28 cellular contexts compared by ENCODE assay signal in genomic region chr4:159197885-159198269, GRCh38.
DNase-seq lines count a peak whose midpoint lies in the region; ATAC-seq and TF ChIP-seq lines count a peak whose summit lies in the region.
"Had no signal": no experiment of that assay in that cellular context is flagged by ENCODE, and none has a peak within 500 bp of the region (broad histone marks: within the 10 kb centered on the region; RNA-seq: fewer than 3 reads in every experiment).

No MANE protein-coding gene starts in this region.

- H3K9ac ChIP-seq in iPS-20b (ENCODE audit: low read depth, low read length): peak overlapping the region; percentile 14; the same call in 1 of the 2 replicates

- H3K36me3 ChIP-seq in iPS-20b (ENCODE audit: insufficient read depth, low read depth, low read length) (no peaks in the 10 kb centered on the region), thoracic aorta (no peaks in the 10 kb centered on the region)
- H3K36me3 ChIP-seq: left lung had no signal

- no peaks in the 10 kb centered on the region for H3K27me3 Mint-ChIP-seq in activated CD4-positive, alpha-beta T cell treated with anti-CD3 and anti-CD28 coated beads for 36 hours
- H3K27me3 Mint-ChIP-seq in chondrocyte (ENCODE audit: low read depth): no peaks in the 10 kb centered on the region
- no peaks in the 10 kb centered on the region for H3K27me3 Mint-ChIP-seq in activated CD8-positive, alpha-beta T cell treated with anti-CD3 and anti-CD28 coated beads, Interleukin-2, amount 10 ng/mL, durations not matched to agents 7 days and 5 days (ENCODE audit: low read depth)
- H3K27me3 Mint-ChIP-seq: natural killer cell treated with Interleukin-12 subunit alpha and Interleukin-12 subunit beta and Interleukin-15 and Interleukin-18, amount 100 ng/mL, for 72 hours had no signal

- DNase-seq in activated CD4-positive, alpha-beta T cell treated with anti-CD3 and anti-CD28 coated beads for 36 hours: no peak
- DNase-seq in activated CD4-positive, alpha-beta T cell treated with anti-CD3 and anti-CD28 coated beads, Interleukin-2, amount 50 U/mL, for 4 hours: no peak
- no peak for DNase-seq in chondrocyte (ENCODE audit: low spot score)
- DNase-seq in thoracic aorta (ENCODE audit: low spot score): no peak
- DNase-seq in activated CD8-positive, alpha-beta T cell treated with anti-CD3 and anti-CD28 coated beads, Interleukin-2, amount 10 ng/mL, durations not matched to agents 7 days and 5 days: no peak
- DNase-seq in GOT3 (lab: John Stamatoyannopoulos, UW): no peak
- DNase-seq: activated naive CD4-positive, alpha-beta T cell; activated T-cell treated with anti-CD3 and anti-CD28 coated beads, Interleukin-2, amount 50 U/mL, for 4 hours; CD8-positive, alpha-beta T cell; cortex of kidney; DMS79; HFFc6; immature natural killer cell; Kasumi-1; left lung; NCI-H1092; NCI-H1930; NCI-H226; NCI-H774; small intestine; stimulated activated CD4-positive, alpha-beta T cell treated with anti-CD3 and anti-CD28 coated beads, Interleukin-2, amount 100 ng/mL, for 24 hours; T-helper 9 cell had no signal

- no peak overlapping the region for H3K4me3 Mint-ChIP-seq in activated CD4-positive, alpha-beta T cell treated with anti-CD3 and anti-CD28 coated beads for 36 hours
- no peak overlapping the region for H3K4me3 Mint-ChIP-seq in chondrocyte (ENCODE audit: unreplicated experiment)
- H3K4me3 Mint-ChIP-seq in activated CD8-positive, alpha-beta T cell treated with anti-CD3 and anti-CD28 coated beads, Interleukin-2, amount 10 ng/mL, durations not matched to agents 7 days and 5 days: no peak overlapping the region
- H3K4me3 Mint-ChIP-seq: activated T-cell treated with anti-CD3 and anti-CD28 coated beads, Interleukin-2, amount 50 U/mL, for 4 hours; CD8-positive, alpha-beta T cell; HFFc6; immature natural killer cell; natural killer cell treated with Interleukin-12 subunit alpha and Interleukin-12 subunit beta and Interleukin-15 and Interleukin-18, amount 100 ng/mL, for 72 hours; stimulated activated effector memory CD8-positive, alpha-beta T cell treated with anti-CD3 and anti-CD28 coated beads, Interleukin-12 subunit alpha, Interleukin-12 subunit beta, amount 100 ng/mL, for 72 hours had no signal

- TF ChIP-seq CTCF in chondrocyte (IDR thresholded peaks at IDR 0.05) (no peak), thoracic aorta (IDR thresholded peaks at IDR 0.05) (no peak)

- H3K27ac ChIP-seq in iPS-20b (ENCODE audit: low read length): no peak overlapping the region
- H3K27ac ChIP-seq in thoracic aorta: peak overlapping the region; percentile 4 to 42
- H3K27ac ChIP-seq: 22Rv1, left lung had no signal

- peaks cover 4% of the 10 kb centered on the region; the same call in 1 of the 2 replicates for H3K4me1 ChIP-seq in iPS-20b (ENCODE audit: insufficient read depth, low read length)
- H3K4me1 ChIP-seq in thoracic aorta (ENCODE audit: control insufficient read depth in 1 of 2, low read depth in 2 of 2): peaks cover 12 to 32% of the 10 kb centered on the region in 2 donors

- intact Hi-C loops in activated CD4-positive, alpha-beta T cell treated with anti-CD3 and anti-CD28 coated beads for 36 hours (cut with DNase I, micrococcal nuclease): no loop called here

- no peaks in the 10 kb centered on the region for H3K9me3 ChIP-seq in iPS-20b (ENCODE audit: insufficient read depth, low read depth, low read length)
- H3K9me3 ChIP-seq in thoracic aorta: no peaks in the 10 kb centered on the region
- H3K9me3 ChIP-seq: left lung had no signal

- H3K4me3 ChIP-seq in iPS-20b (ENCODE audit: low read length) (no peak overlapping the region), thoracic aorta (peak overlapping the region; percentile 29)
- H3K4me3 ChIP-seq: GM12878, left lung had no signal

- no peak for ATAC-seq in activated CD4-positive, alpha-beta T cell treated with anti-CD3 and anti-CD28 coated beads for 36 hours
- no peak for ATAC-seq in thoracic aorta (ENCODE audit: insufficient number of reproducible peaks, low FRiP score, low read depth)
- no peak for ATAC-seq in activated CD8-positive, alpha-beta T cell treated with anti-CD3 and anti-CD28 coated beads, Interleukin-2, amount 10 ng/mL, durations not matched to agents 7 days and 5 days
- ATAC-seq in HG02610 (IDR thresholded peaks at IDR 0.05; ENCODE audit: unreplicated experiment): no peak
- ATAC-seq: activated T-cell treated with anti-CD3 and anti-CD28 coated beads, Interleukin-2, amount 50 U/mL, for 4 hours; CD8-positive, alpha-beta T cell; GM12878; left lung; natural killer cell treated with Interleukin-12 subunit alpha and Interleukin-12 subunit beta and Interleukin-15 and Interleukin-18, amount 100 ng/mL, for 72 hours; stimulated activated effector memory CD8-positive, alpha-beta T cell treated with anti-CD3 and anti-CD28 coated beads, Interleukin-12 subunit alpha, Interleukin-12 subunit beta, amount 100 ng/mL, for 72 hours had no signal

- peaks cover 2% of the 10 kb centered on the region for H3K4me1 Mint-ChIP-seq in activated CD4-positive, alpha-beta T cell treated with anti-CD3 and anti-CD28 coated beads for 36 hours
- H3K4me1 Mint-ChIP-seq in chondrocyte (ENCODE audit: low read depth): peaks cover 7% of the 10 kb centered on the region
- no peaks in the 10 kb centered on the region for H3K4me1 Mint-ChIP-seq in activated CD8-positive, alpha-beta T cell treated with anti-CD3 and anti-CD28 coated beads, Interleukin-2, amount 10 ng/mL, durations not matched to agents 7 days and 5 days (ENCODE audit: low read depth)

- CTCF ChIA-PET in activated CD4-positive, alpha-beta T cell treated with anti-CD3 and anti-CD28 coated beads for 36 hours (lab: Charles Lee): interaction anchor here (1.3 kb wide), 1 partner anchor 9 kb away, joined by 6 read pairs; no protein-coding TSS in a partner anchor
- CTCF ChIA-PET in activated CD8-positive, alpha-beta T cell treated with anti-CD3 and anti-CD28 coated beads, Interleukin-2, amount 10 ng/mL, durations not matched to agents 7 days and 5 days (lab: Charles Lee): no interaction called here

- peaks cover 8% of the 10 kb centered on the region for H3K36me3 Mint-ChIP-seq in activated CD4-positive, alpha-beta T cell treated with anti-CD3 and anti-CD28 coated beads for 36 hours (ENCODE audit: low read depth)
- H3K36me3 Mint-ChIP-seq in chondrocyte (ENCODE audit: low read depth): no peaks in the 10 kb centered on the region
- H3K36me3 Mint-ChIP-seq in activated CD8-positive, alpha-beta T cell treated with anti-CD3 and anti-CD28 coated beads, Interleukin-2, amount 10 ng/mL, durations not matched to agents 7 days and 5 days (ENCODE audit: low read depth): no peaks in the 10 kb centered on the region
- H3K36me3 Mint-ChIP-seq: immature natural killer cell; natural killer cell treated with Interleukin-12 subunit alpha and Interleukin-12 subunit beta and Interleukin-15 and Interleukin-18, amount 100 ng/mL, for 72 hours had no signal

- POLR2A ChIA-PET in activated CD4-positive, alpha-beta T cell treated with anti-CD3 and anti-CD28 coated beads for 36 hours (lab: Charles Lee): no interaction called here
- POLR2A ChIA-PET in activated CD8-positive, alpha-beta T cell treated with anti-CD3 and anti-CD28 coated beads, Interleukin-2, amount 10 ng/mL, durations not matched to agents 7 days and 5 days (lab: Charles Lee): no interaction called here

- H3K27ac Mint-ChIP-seq in activated CD4-positive, alpha-beta T cell treated with anti-CD3 and anti-CD28 coated beads for 36 hours: peak overlapping the region; percentile 12
- H3K27ac Mint-ChIP-seq in chondrocyte (ENCODE audit: unreplicated experiment): peak overlapping the region; percentile 80
- no peak overlapping the region for H3K27ac Mint-ChIP-seq in activated CD8-positive, alpha-beta T cell treated with anti-CD3 and anti-CD28 coated beads, Interleukin-2, amount 10 ng/mL, durations not matched to agents 7 days and 5 days
- H3K27ac Mint-ChIP-seq: CD8-positive, alpha-beta T cell; HFFc6; immature natural killer cell; stimulated activated effector memory CD8-positive, alpha-beta T cell treated with anti-CD3 and anti-CD28 coated beads, Interleukin-12 subunit alpha, Interleukin-12 subunit beta, amount 100 ng/mL, for 72 hours had no signal

- H3K9me3 Mint-ChIP-seq in activated CD4-positive, alpha-beta T cell treated with anti-CD3 and anti-CD28 coated beads for 36 hours (ENCODE audit: low read depth): no peaks in the 10 kb centered on the region
- H3K9me3 Mint-ChIP-seq in chondrocyte (ENCODE audit: low read depth): no peaks in the 10 kb centered on the region
- no peaks in the 10 kb centered on the region for H3K9me3 Mint-ChIP-seq in activated CD8-positive, alpha-beta T cell treated with anti-CD3 and anti-CD28 coated beads, Interleukin-2, amount 10 ng/mL, durations not matched to agents 7 days and 5 days (ENCODE audit: insufficient read depth)
- H3K9me3 Mint-ChIP-seq: activated T-cell treated with anti-CD3 and anti-CD28 coated beads, Interleukin-2, amount 50 U/mL, for 4 hours; CD8-positive, alpha-beta T cell; HFFc6; immature natural killer cell; natural killer cell treated with Interleukin-12 subunit alpha and Interleukin-12 subunit beta and Interleukin-15 and Interleukin-18, amount 100 ng/mL, for 72 hours; stimulated activated effector memory CD8-positive, alpha-beta T cell treated with anti-CD3 and anti-CD28 coated beads, Interleukin-12 subunit alpha, Interleukin-12 subunit beta, amount 100 ng/mL, for 72 hours had no signal

- no peaks in the 10 kb centered on the region for H3K27me3 ChIP-seq in iPS-20b (ENCODE audit: insufficient read depth, low read length)
- no peaks in the 10 kb centered on the region for H3K27me3 ChIP-seq in thoracic aorta (replicated peaks; ENCODE audit: insufficient read depth)
- H3K27me3 ChIP-seq: left lung had no signal
